Comparison of ENCODE assay signal across 1 cellular context in genomic region chr18:572499-573289, GRCh38.
TF ChIP-seq lines count a peak whose summit lies in the region.

No MANE protein-coding gene starts in this region.

TF ChIP-seq in HepG2, 621 proteins besides CTCF, POLR2A, EP300 and RAD21 (continued from another document and continues in another):
- TF ChIP-seq, protein P1, sequence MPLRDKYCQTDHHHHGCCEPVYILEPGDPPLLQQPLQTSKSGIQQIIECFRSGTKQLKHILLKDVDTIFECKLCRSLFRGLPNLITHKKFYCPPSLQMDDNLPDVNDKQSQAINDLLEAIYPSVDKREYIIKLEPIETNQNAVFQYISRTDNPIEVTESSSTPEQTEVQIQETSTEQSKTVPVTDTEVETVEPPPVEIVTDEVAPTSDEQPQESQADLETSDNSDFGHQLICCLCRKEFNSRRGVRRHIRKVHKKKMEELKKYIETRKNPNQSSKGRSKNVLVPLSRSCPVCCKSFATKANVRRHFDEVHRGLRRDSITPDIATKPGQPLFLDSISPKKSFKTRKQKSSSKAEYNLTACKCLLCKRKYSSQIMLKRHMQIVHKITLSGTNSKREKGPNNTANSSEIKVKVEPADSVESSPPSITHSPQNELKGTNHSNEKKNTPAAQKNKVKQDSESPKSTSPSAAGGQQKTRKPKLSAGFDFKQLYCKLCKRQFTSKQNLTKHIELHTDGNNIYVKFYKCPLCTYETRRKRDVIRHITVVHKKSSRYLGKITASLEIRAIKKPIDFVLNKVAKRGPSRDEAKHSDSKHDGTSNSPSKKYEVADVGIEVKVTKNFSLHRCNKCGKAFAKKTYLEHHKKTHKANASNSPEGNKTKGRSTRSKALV (CRISPR knock-in tag; IDR thresholded peaks at IDR 0.05) = no peak
- TF ChIP-seq ZNF563 (CRISPR knock-in tag; IDR thresholded peaks at IDR 0.05) = no peak
- TF ChIP-seq ZNF10 (CRISPR knock-in tag; IDR thresholded peaks at IDR 0.05; ENCODE audit: borderline replicate concordance, low read depth) = no peak
- peak; percentile 68 for TF ChIP-seq HMG20A (CRISPR knock-in tag; IDR thresholded peaks at IDR 0.05; ENCODE audit: borderline replicate concordance)
- TF ChIP-seq MYPOP (CRISPR knock-in tag; IDR thresholded peaks at IDR 0.05) = no peak
- no peak for TF ChIP-seq POLR2AphosphoS2 (IDR thresholded peaks at IDR 0.05; ENCODE audit: low read depth, low read length)
- TF ChIP-seq ZNF580 (CRISPR knock-in tag; IDR thresholded peaks at IDR 0.05; ENCODE audit: borderline replicate concordance, low read depth) = no peak
- TF ChIP-seq ETV6 (CRISPR knock-in tag; conservative IDR thresholded peaks at IDR 0.05) = no peak
- TF ChIP-seq TAF1 (CRISPR knock-in tag; IDR thresholded peaks at IDR 0.05) = no peak
- no peak for TF ChIP-seq NR2F6 (IDR thresholded peaks at IDR 0.05)
- TF ChIP-seq NR2F6 (CRISPR knock-in tag; IDR thresholded peaks at IDR 0.05) = peak; percentile 37; the same call in 1 of the 2 replicates
- TF ChIP-seq ZNF143 (CRISPR knock-in tag; IDR thresholded peaks at IDR 0.05) = no peak
- TF ChIP-seq ZNF672 (CRISPR knock-in tag; IDR thresholded peaks at IDR 0.05) = no peak
- TF ChIP-seq CENPBD1 (CRISPR knock-in tag; IDR thresholded peaks at IDR 0.05; ENCODE audit: borderline replicate concordance, low read depth) = no peak
- no peak for TF ChIP-seq FOXA1 (IDR thresholded peaks at IDR 0.05)
- peak; percentile 63 for TF ChIP-seq FOXA1 (CRISPR knock-in tag; IDR thresholded peaks at IDR 0.05)
- no peak for TF ChIP-seq HNRNPLL (IDR thresholded peaks at IDR 0.05; ENCODE audit: low read depth, low read length, poor library complexity, severe bottlenecking)
- no peak for TF ChIP-seq RBFOX2 (IDR thresholded peaks at IDR 0.05; ENCODE audit: low read depth, low read length)
- TF ChIP-seq ZBTB38 (CRISPR knock-in tag; IDR thresholded peaks at IDR 0.05) = no peak
- no peak for TF ChIP-seq ZNF430 (CRISPR knock-in tag; IDR thresholded peaks at IDR 0.05)
- no peak for TF ChIP-seq MZF1 (CRISPR knock-in tag; IDR thresholded peaks at IDR 0.05; ENCODE audit: borderline replicate concordance)
- no peak for TF ChIP-seq PLRG1 (conservative IDR thresholded peaks at IDR 0.05)
- TF ChIP-seq ZIK1 (CRISPR knock-in tag; IDR thresholded peaks at IDR 0.05; ENCODE audit: borderline replicate concordance, low read depth) = no peak
- no peak for TF ChIP-seq MAFK (conservative IDR thresholded peaks at IDR 0.05 in 1 of 2, IDR thresholded peaks at IDR 0.05 in 1 of 2; ENCODE audit: low read length in 2 of 2)
- TF ChIP-seq, protein P2, sequence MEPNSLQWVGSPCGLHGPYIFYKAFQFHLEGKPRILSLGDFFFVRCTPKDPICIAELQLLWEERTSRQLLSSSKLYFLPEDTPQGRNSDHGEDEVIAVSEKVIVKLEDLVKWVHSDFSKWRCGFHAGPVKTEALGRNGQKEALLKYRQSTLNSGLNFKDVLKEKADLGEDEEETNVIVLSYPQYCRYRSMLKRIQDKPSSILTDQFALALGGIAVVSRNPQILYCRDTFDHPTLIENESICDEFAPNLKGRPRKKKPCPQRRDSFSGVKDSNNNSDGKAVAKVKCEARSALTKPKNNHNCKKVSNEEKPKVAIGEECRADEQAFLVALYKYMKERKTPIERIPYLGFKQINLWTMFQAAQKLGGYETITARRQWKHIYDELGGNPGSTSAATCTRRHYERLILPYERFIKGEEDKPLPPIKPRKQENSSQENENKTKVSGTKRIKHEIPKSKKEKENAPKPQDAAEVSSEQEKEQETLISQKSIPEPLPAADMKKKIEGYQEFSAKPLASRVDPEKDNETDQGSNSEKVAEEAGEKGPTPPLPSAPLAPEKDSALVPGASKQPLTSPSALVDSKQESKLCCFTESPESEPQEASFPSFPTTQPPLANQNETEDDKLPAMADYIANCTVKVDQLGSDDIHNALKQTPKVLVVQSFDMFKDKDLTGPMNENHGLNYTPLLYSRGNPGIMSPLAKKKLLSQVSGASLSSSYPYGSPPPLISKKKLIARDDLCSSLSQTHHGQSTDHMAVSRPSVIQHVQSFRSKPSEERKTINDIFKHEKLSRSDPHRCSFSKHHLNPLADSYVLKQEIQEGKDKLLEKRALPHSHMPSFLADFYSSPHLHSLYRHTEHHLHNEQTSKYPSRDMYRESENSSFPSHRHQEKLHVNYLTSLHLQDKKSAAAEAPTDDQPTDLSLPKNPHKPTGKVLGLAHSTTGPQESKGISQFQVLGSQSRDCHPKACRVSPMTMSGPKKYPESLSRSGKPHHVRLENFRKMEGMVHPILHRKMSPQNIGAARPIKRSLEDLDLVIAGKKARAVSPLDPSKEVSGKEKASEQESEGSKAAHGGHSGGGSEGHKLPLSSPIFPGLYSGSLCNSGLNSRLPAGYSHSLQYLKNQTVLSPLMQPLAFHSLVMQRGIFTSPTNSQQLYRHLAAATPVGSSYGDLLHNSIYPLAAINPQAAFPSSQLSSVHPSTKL (CRISPR knock-in tag; IDR thresholded peaks at IDR 0.05) = peak; percentile 82
- TF ChIP-seq ARNT2 (CRISPR knock-in tag; IDR thresholded peaks at IDR 0.05; ENCODE audit: low read depth) = no peak
- no peak for TF ChIP-seq MNT (IDR thresholded peaks at IDR 0.05)
- TF ChIP-seq NCOA1 (CRISPR knock-in tag; IDR thresholded peaks at IDR 0.05) = no peak
- TF ChIP-seq ZNF552 (CRISPR knock-in tag; IDR thresholded peaks at IDR 0.05; ENCODE audit: borderline replicate concordance) = no peak
- TF ChIP-seq RXRB (CRISPR knock-in tag; IDR thresholded peaks at IDR 0.05; ENCODE audit: borderline replicate concordance) = peak; percentile 79
- TF ChIP-seq KDM4B (CRISPR knock-in tag; IDR thresholded peaks at IDR 0.05) = no peak
- no peak for TF ChIP-seq MTA1 (CRISPR knock-in tag; IDR thresholded peaks at IDR 0.05; ENCODE audit: borderline replicate concordance)
- TF ChIP-seq SIX1 (CRISPR knock-in tag; IDR thresholded peaks at IDR 0.05; ENCODE audit: borderline replicate concordance) = peak; percentile 72
- no peak for TF ChIP-seq ZNF572 (CRISPR knock-in tag; IDR thresholded peaks at IDR 0.05)
- TF ChIP-seq ZNF468 (CRISPR knock-in tag; IDR thresholded peaks at IDR 0.05) = no peak
- no peak for TF ChIP-seq GABPA (IDR thresholded peaks at IDR 0.05; ENCODE audit: low read depth, low read length)
- no peak for TF ChIP-seq GABPA (CRISPR knock-in tag; IDR thresholded peaks at IDR 0.05; ENCODE audit: low read depth)
- no peak for TF ChIP-seq HOXD1 (CRISPR knock-in tag; IDR thresholded peaks at IDR 0.05)
- no peak for TF ChIP-seq ZNF292 (CRISPR knock-in tag; IDR thresholded peaks at IDR 0.05; ENCODE audit: borderline replicate concordance, low read depth)
- TF ChIP-seq, protein P3, sequence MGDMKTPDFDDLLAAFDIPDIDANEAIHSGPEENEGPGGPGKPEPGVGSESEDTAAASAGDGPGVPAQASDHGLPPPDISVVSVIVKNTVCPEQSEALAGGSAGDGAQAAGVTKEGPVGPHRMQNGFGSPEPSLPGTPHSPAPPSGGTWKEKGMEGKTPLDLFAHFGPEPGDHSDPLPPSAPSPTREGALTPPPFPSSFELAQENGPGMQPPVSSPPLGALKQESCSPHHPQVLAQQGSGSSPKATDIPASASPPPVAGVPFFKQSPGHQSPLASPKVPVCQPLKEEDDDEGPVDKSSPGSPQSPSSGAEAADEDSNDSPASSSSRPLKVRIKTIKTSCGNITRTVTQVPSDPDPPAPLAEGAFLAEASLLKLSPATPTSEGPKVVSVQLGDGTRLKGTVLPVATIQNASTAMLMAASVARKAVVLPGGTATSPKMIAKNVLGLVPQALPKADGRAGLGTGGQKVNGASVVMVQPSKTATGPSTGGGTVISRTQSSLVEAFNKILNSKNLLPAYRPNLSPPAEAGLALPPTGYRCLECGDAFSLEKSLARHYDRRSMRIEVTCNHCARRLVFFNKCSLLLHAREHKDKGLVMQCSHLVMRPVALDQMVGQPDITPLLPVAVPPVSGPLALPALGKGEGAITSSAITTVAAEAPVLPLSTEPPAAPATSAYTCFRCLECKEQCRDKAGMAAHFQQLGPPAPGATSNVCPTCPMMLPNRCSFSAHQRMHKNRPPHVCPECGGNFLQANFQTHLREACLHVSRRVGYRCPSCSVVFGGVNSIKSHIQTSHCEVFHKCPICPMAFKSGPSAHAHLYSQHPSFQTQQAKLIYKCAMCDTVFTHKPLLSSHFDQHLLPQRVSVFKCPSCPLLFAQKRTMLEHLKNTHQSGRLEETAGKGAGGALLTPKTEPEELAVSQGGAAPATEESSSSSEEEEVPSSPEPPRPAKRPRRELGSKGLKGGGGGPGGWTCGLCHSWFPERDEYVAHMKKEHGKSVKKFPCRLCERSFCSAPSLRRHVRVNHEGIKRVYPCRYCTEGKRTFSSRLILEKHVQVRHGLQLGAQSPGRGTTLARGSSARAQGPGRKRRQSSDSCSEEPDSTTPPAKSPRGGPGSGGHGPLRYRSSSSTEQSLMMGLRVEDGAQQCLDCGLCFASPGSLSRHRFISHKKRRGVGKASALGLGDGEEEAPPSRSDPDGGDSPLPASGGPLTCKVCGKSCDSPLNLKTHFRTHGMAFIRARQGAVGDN (CRISPR knock-in tag; IDR thresholded peaks at IDR 0.05) = no peak
- no peak for TF ChIP-seq ZNF776 (CRISPR knock-in tag; IDR thresholded peaks at IDR 0.05)
- TF ChIP-seq, protein P4, sequence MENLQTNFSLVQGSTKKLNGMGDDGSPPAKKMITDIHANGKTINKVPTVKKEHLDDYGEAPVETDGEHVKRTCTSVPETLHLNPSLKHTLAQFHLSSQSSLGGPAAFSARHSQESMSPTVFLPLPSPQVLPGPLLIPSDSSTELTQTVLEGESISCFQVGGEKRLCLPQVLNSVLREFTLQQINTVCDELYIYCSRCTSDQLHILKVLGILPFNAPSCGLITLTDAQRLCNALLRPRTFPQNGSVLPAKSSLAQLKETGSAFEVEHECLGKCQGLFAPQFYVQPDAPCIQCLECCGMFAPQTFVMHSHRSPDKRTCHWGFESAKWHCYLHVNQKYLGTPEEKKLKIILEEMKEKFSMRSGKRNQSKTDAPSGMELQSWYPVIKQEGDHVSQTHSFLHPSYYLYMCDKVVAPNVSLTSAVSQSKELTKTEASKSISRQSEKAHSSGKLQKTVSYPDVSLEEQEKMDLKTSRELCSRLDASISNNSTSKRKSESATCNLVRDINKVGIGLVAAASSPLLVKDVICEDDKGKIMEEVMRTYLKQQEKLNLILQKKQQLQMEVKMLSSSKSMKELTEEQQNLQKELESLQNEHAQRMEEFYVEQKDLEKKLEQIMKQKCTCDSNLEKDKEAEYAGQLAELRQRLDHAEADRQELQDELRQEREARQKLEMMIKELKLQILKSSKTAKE (CRISPR knock-in tag; IDR thresholded peaks at IDR 0.05; ENCODE audit: borderline replicate concordance) = no peak
- no peak for TF ChIP-seq ZSCAN21 (CRISPR knock-in tag; IDR thresholded peaks at IDR 0.05; ENCODE audit: borderline replicate concordance)
- no peak for TF ChIP-seq NFIC (IDR thresholded peaks at IDR 0.05; ENCODE audit: low read length)
- no peak for TF ChIP-seq ZEB1 (IDR thresholded peaks at IDR 0.05; ENCODE audit: insufficient replicate concordance, low read depth)
- no peak for TF ChIP-seq SYNCRIP (IDR thresholded peaks at IDR 0.05; ENCODE audit: insufficient read depth, low read depth, low read length)
- no peak for TF ChIP-seq SMAD9 (CRISPR knock-in tag; IDR thresholded peaks at IDR 0.05)
- no peak for TF ChIP-seq NBN (conservative IDR thresholded peaks at IDR 0.05)
- TF ChIP-seq, protein P5, sequence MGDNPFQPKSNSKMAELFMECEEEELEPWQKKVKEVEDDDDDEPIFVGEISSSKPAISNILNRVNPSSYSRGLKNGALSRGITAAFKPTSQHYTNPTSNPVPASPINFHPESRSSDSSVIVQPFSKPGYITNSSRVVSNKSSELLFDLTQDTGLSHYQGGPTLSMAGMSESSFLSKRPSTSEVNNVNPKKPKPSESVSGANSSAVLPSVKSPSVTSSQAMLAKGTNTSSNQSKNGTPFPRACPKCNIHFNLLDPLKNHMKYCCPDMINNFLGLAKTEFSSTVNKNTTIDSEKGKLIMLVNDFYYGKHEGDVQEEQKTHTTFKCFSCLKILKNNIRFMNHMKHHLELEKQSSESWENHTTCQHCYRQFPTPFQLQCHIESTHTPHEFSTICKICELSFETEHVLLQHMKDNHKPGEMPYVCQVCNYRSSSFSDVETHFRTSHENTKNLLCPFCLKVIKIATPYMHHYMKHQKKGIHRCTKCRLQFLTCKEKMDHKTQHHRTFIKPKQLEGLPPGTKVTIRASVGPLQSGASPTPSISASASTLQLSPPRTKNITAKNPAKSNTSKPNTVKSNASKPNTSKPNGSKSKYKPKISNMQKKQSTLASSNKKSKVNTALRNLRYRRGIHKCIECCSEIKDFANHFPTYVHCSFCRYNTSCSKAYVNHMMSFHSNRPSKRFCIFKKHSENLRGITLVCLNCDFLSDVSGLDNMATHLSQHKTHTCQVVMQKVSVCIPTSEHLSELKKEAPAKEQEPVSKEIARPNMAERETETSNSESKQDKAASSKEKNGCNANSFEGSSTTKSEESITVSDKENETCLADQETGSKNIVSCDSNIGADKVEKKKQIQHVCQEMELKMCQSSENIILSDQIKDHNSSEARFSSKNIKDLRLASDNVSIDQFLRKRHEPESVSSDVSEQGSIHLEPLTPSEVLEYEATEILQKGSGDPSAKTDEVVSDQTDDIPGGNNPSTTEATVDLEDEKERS (CRISPR knock-in tag; IDR thresholded peaks at IDR 0.05) = no peak
- TF ChIP-seq HDAC2 (CRISPR knock-in tag; IDR thresholded peaks at IDR 0.05) = peak; percentile 61
- TF ChIP-seq YEATS2 (CRISPR knock-in tag; IDR thresholded peaks at IDR 0.05; ENCODE audit: borderline replicate concordance) = no peak
- no peak for TF ChIP-seq DMAP1 (CRISPR knock-in tag; IDR thresholded peaks at IDR 0.05)
- TF ChIP-seq SIX4 (CRISPR knock-in tag; IDR thresholded peaks at IDR 0.05) = peak; percentile 96
- TF ChIP-seq ZNF792 (CRISPR knock-in tag; IDR thresholded peaks at IDR 0.05) = no peak
